In genomic region chrX:130896026-130896425, GRCh38 we compare ENCODE assay signal across 17 cellular contexts. TPM values are rescaled to one million over a fixed set of nuclear protein-coding genes. Genes with fewer than 3 reads are reported as not detected.
A peak's percentile ranks its signal among the peaks of the same experiment; 100 is the strongest.
DNase-seq lines count a peak whose midpoint lies in the region; ATAC-seq, FAIRE-seq and TF ChIP-seq lines count a peak whose summit lies in the region.
"Had no signal": no experiment of that assay in that cellular context is flagged by ENCODE, and none has a peak within 500 bp of the region (broad histone marks: within the 10 kb centered on the region; RNA-seq: fewer than 3 reads in every experiment).

No MANE protein-coding gene starts in this region.

- TF ChIP-seq POLR2A in H54 (IDR thresholded peaks at IDR 0.05; ENCODE audit: low read depth, low read length) = no peak

- no peak overlapping the region for H4K8ac ChIP-seq in mesenchymal stem cell (ENCODE audit: low read length)

- DNase-seq in adipocyte (ENCODE audit: low read depth) (no peak), fibroblast of pulmonary artery (ENCODE audit: low read depth) (peak; percentile 46), mesenchymal stem cell (peak; percentile 70), tibial artery (peak in 1 of 2 donors; percentile 29), H54 (ENCODE audit: insufficient read length, low spot score) (no peak)
- DNase-seq: activated CD4-positive, alpha-beta T cell treated with anti-CD3 and anti-CD28 coated beads for 1 hour; activated effector memory CD4-positive, alpha-beta T cell treated with Interleukin-2 at 50 U/mL for 16 hours; BE2C; dermis blood vessel endothelial cell; MM.1S; NCI-H1694; NCI-H446; testis had no signal

- intact Hi-C loops in tibial artery (cut with DNase I; ENCODE audit: low total_unique reads) = no loop called here

- H3K9me3 ChIP-seq in adipocyte (ENCODE audit: control insufficient read depth, low read length) = no peaks in the 10 kb centered on the region
- H3K9me3 ChIP-seq in mesenchymal stem cell (ENCODE audit: control insufficient read depth, low read length) = no peaks in the 10 kb centered on the region
- no peaks in the 10 kb centered on the region for H3K9me3 ChIP-seq in tibial artery
- H3K9me3 ChIP-seq: BE2C, SJSA1, testis had no signal

- no peak overlapping the region for H4K91ac ChIP-seq in mesenchymal stem cell (ENCODE audit: low read length)

- peak overlapping the region; percentile 5 for H3K9ac ChIP-seq in adipocyte (ENCODE audit: low read length)
- H3K9ac ChIP-seq in mesenchymal stem cell (ENCODE audit: low read length) = peak overlapping the region; percentile 73

- 0% methylated on average over 1 of the region's 1 CpG for WGBS in mesenchymal stem cell

- H3K36me3 ChIP-seq in adipocyte (ENCODE audit: control insufficient read depth, insufficient read depth, low read length, severe bottlenecking) (no peaks in the 10 kb centered on the region), mesenchymal stem cell (ENCODE audit: control insufficient read depth in 1 of 2, insufficient read depth in 2 of 2, low read depth in 1 of 2, low read length in 2 of 2) (peaks cover 0 to 15% of the 10 kb centered on the region in 2 experiments), tibial artery (no peaks in the 10 kb centered on the region)
- H3K36me3 ChIP-seq: BE2C, SJSA1 had no signal

- no peak overlapping the region for H3K4ac ChIP-seq in mesenchymal stem cell (ENCODE audit: low read depth in 1 of 2, low read length in 2 of 2)

- no peak for FAIRE-seq in H54 (lab: Jason Lieb, UNC)
- FAIRE-seq: D721Med had no signal

- ATAC-seq in GM18519 (IDR thresholded peaks at IDR 0.05; ENCODE audit: low FRiP score, unreplicated experiment) = no peak
- ATAC-seq in GM18498 (IDR thresholded peaks at IDR 0.05; ENCODE audit: unreplicated experiment) = no peak

- H3K18ac ChIP-seq in mesenchymal stem cell (ENCODE audit: low read depth in 1 of 2, low read length in 2 of 2) = no peak overlapping the region

- no peak for TF ChIP-seq CTCF in fibroblast of pulmonary artery (IDR thresholded peaks at IDR 0.05; ENCODE audit: low read length, missing control alignments)
- TF ChIP-seq CTCF in tibial artery (IDR thresholded peaks at IDR 0.05) = no peak

- H3K4me1 ChIP-seq in adipocyte (ENCODE audit: control insufficient read depth, insufficient read depth, low read length) (peaks cover 30% of the 10 kb centered on the region), mesenchymal stem cell (ENCODE audit: control insufficient read depth, insufficient read depth, low read depth, low read length) (no peaks in the 10 kb centered on the region), tibial artery (peaks cover 0 to 28% (median 0%) of the 10 kb centered on the region in 4 donors)
- H3K4me1 ChIP-seq: BE2C, testis had no signal

- H2AFZ ChIP-seq in mesenchymal stem cell (ENCODE audit: low read depth, low read length) = no peak overlapping the region

- no peak overlapping the region for H3K27ac ChIP-seq in mesenchymal stem cell (ENCODE audit: low read length, poor library complexity, severe bottlenecking)
- H3K27ac ChIP-seq in tibial artery = peak overlapping the region; percentile 41 to 63

- H2BK15ac ChIP-seq in mesenchymal stem cell (ENCODE audit: low read depth, poor library complexity, severe bottlenecking) = no peak overlapping the region

- H3K23ac ChIP-seq in mesenchymal stem cell (ENCODE audit: low read length in 2 of 2) = no peak overlapping the region

- H2BK12ac ChIP-seq in mesenchymal stem cell (ENCODE audit: low read length in 2 of 2) = no peak overlapping the region

- H2BK120ac ChIP-seq in mesenchymal stem cell (ENCODE audit: low read depth, low read length) = no peak overlapping the region

- no peak overlapping the region for H3K14ac ChIP-seq in mesenchymal stem cell (ENCODE audit: low read length in 2 of 2)

- H3K27me3 ChIP-seq in adipocyte (replicated peaks; ENCODE audit: control insufficient read depth, insufficient read depth, low read length) = no peaks in the 10 kb centered on the region
- peaks cover 0 to 5% of the 10 kb centered on the region in 2 experiments for H3K27me3 ChIP-seq in mesenchymal stem cell (ENCODE audit: control insufficient read depth in 1 of 2, insufficient read depth in 1 of 2, low read length in 2 of 2)
- no peaks in the 10 kb centered on the region for H3K27me3 ChIP-seq in tibial artery
- H3K27me3 ChIP-seq: BE2C, SJSA1, testis had no signal

- peaks cover 5% of the 10 kb centered on the region for H3K79me1 ChIP-seq in mesenchymal stem cell (replicated peaks; ENCODE audit: low read length, poor library complexity, severe bottlenecking)

- no peak overlapping the region for H3K4me2 ChIP-seq in mesenchymal stem cell (ENCODE audit: low read length, poor library complexity, severe bottlenecking)

- no peak overlapping the region for H2BK5ac ChIP-seq in mesenchymal stem cell (ENCODE audit: low read depth, low read length, poor library complexity, severe bottlenecking)

- no peak overlapping the region for H3K4me3 ChIP-seq in adipocyte (ENCODE audit: low read length)
- no peak overlapping the region for H3K4me3 ChIP-seq in fibroblast of pulmonary artery (replicated peaks; ENCODE audit: low read depth, low read length)
- peak overlapping the region in 1 of 2 experiments; percentile 7 for H3K4me3 ChIP-seq in mesenchymal stem cell (ENCODE audit: insufficient read depth in 1 of 2, low read depth in 1 of 2, low read length in 2 of 2)
- no peak overlapping the region for H3K4me3 ChIP-seq in tibial artery
- H3K4me3 ChIP-seq: SJSA1, testis had no signal

- H2AK5ac ChIP-seq in mesenchymal stem cell (ENCODE audit: low read length, severe bottlenecking) = no peak overlapping the region

RNA-seq across cellular contexts. Expression of gene ENOX2, which starts 7.0 kb away (rescaled TPM):
- 8.9 TPM for polyA plus RNA-seq in mesenchymal stem cell (2013, experiment 1 of 2)
- polyA plus RNA-seq in mesenchymal stem cell (2013, experiment 2 of 2) = 8.3 TPM

Comparison
In these comparisons a context has a peak if more than half of its experiments do, and no peak if none do; other contexts are left out.
1. DNase-seq: peak in fibroblast of pulmonary artery (single experiment) and mesenchymal stem cell (single experiment); none in adipocyte (single experiment) and H54 (single experiment).